Comparison of ENCODE assay signal across 8 cellular contexts in the genomic region with DNA sequence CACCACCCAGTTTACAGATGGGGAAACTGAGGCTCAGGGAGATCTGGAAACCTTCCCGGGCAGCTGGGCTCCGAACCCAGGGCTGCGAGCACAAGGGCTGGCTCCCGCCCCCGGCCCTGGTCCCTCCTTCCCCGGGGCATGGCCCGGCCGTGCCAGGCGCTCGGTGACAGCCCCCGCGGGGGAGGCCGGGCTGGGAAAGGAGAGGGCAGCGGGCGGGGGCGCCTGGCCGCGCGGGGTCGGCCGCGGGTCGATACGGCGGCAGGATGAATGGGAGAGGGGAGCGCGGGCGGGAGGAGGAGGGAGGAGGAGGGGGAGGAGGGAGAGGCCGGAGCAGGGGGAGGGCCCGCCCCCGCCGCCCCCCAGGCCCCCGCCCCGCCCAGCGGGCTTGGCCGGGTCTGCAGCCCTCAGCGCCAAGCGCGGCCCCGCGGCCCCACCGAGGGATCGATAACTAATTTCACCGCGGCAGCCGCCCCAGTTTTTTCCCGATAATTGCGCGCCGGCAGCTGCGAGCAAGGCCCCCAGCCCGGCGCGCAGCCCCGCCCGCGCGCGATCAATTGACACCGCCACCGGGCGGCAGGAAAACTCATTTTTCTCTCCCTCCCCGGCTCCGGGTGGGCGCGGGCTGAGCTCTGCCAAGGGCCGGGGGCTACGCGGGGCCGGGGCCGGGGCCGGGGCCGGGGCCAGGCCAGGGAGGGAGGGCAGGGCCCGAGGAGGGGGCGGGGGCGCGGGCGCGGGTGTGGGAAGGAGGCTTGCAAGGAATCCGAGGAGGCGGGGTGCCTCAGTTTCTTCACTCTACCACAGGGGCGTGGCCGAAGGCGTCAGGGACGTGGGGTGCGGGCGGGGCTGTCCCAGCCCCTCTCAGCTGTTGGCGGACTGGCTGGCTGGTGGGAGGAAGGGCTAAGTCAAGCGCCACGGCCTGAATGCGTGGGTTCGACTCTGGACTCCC. TPM values are rescaled to one million over a fixed set of nuclear protein-coding genes. Genes with fewer than 3 reads are reported as not detected.
A peak's percentile ranks its signal among the peaks of the same experiment; 100 is the strongest.
DNase-seq lines count a peak whose midpoint lies in the region; ATAC-seq, FAIRE-seq and TF ChIP-seq lines count a peak whose summit lies in the region.

No MANE protein-coding gene starts in this region.

- H3K4me2 ChIP-seq in A549, result peak overlapping the region; percentile 98

- peaks cover 7% of the 10 kb centered on the region for H3K27me3 ChIP-seq in HL-60 (ENCODE audit: insufficient read depth, poor library complexity, severe bottlenecking)
- no peaks in the 10 kb centered on the region for H3K27me3 ChIP-seq in right cardiac atrium (ENCODE audit: control insufficient read depth, insufficient read depth)
- H3K27me3 ChIP-seq in psoas muscle (ENCODE audit: insufficient read depth in 3 of 3, low read length in 2 of 3), result peaks cover 0 to 8% (median 0%) of the 10 kb centered on the region in 3 donors

- TF ChIP-seq EP300 in A549 (IDR thresholded peaks at IDR 0.05), result peak in 1 of 2 experiments; percentile 57; a peak in 3 of 5 replicates

- peak overlapping the region; percentile 30 for H3K27ac Mint-ChIP-seq in activated naive CD8-positive, alpha-beta T cell treated with anti-CD3 and anti-CD28 coated beads, Interleukin-2, amount 10 ng/mL, durations not matched to agents 7 days and 5 days

- CTCF ChIA-PET in A549 (lab: Yijun Ruan, JAX), result interaction anchor here (0.5 to 4.2 kb wide), 17 partner anchors 10 to 430 kb away, joined by 3 to 29 read pairs (median 3); no protein-coding TSS in a partner anchor

- WGBS in A549 (ENCODE audit: missing lambda C conversion rate), result 4% methylated on average over 42 of the region's 92 CpGs
- WGBS in right cardiac atrium, result 2% methylated on average over 89 of the region's 92 CpGs
- whole genome bisulfite sequencing in psoas muscle, 3 donors, result 1 to 16% (median 3%) methylated on average over 18 to 92 of the region's 92 CpGs

- no peak for TF ChIP-seq CTCF in A549 (IDR thresholded peaks at IDR 0.05)
- TF ChIP-seq CTCF in HL-60 (IDR thresholded peaks at IDR 0.05; ENCODE audit: insufficient read depth, low read length), result no peak
- TF ChIP-seq CTCF in psoas muscle (IDR thresholded peaks at IDR 0.05), result no peak

- TF ChIP-seq RAD21 in A549 (conservative IDR thresholded peaks at IDR 0.05 in 1 of 2, IDR thresholded peaks at IDR 0.05 in 1 of 2), result peak in 1 of 2 experiments; percentile 18; a peak in 1 of 5 replicates

- H3K36me3 ChIP-seq in psoas muscle (ENCODE audit: insufficient read depth in 1 of 2, low read depth in 1 of 2), result no peaks in the 10 kb centered on the region

- no peak for TF ChIP-seq POLR2A in A549 (IDR thresholded peaks at IDR 0.05; ENCODE audit: low read length)

- H3K27me3 Mint-ChIP-seq in activated naive CD8-positive, alpha-beta T cell treated with anti-CD3 and anti-CD28 coated beads, Interleukin-2, amount 10 ng/mL, durations not matched to agents 7 days and 5 days, result peaks cover 24% of the 10 kb centered on the region

- ATAC-seq in A549 (peak; percentile 33 to 36), right cardiac atrium (peak; percentile 40 to 51), psoas muscle (peak in 3 of 4 donors; percentile 30 to 44 (median 38)), HG03521 (IDR thresholded peaks at IDR 0.05; ENCODE audit: unreplicated experiment) (no peak)
- ATAC-seq in activated naive CD8-positive, alpha-beta T cell treated with anti-CD3 and anti-CD28 coated beads, Interleukin-2, amount 10 ng/mL, durations not matched to agents 7 days and 5 days (ENCODE audit: low read depth), result peak; percentile 36

- peak overlapping the region; percentile 99 to 100 for H3K27ac ChIP-seq in A549
- H3K27ac ChIP-seq in HL-60 (replicated peaks), result no peak overlapping the region
- H3K27ac ChIP-seq in right cardiac atrium (ENCODE audit: low read length), result no peak overlapping the region
- peak overlapping the region; percentile 16 for H3K27ac ChIP-seq in psoas muscle

- peaks cover 12% of the 10 kb centered on the region for H3K4me1 Mint-ChIP-seq in activated naive CD8-positive, alpha-beta T cell treated with anti-CD3 and anti-CD28 coated beads, Interleukin-2, amount 10 ng/mL, durations not matched to agents 7 days and 5 days

- POLR2A ChIA-PET in A549 (lab: Yijun Ruan, JAX), result interaction anchor here (0.6 to 4.9 kb wide), 8 partner anchors 12 to 391 kb away, joined by 3 to 44 read pairs (median 5); partner anchors contain the start of gene IER5L
- POLR2A ChIA-PET in activated naive CD8-positive, alpha-beta T cell treated with anti-CD3 and anti-CD28 coated beads, Interleukin-2, amount 10 ng/mL, durations not matched to agents 7 days and 5 days (lab: Charles Lee), result interaction anchor here (0.6 to 1.5 kb wide), 2 partner anchors 16 to 718 kb away, joined by 3 to 6 read pairs; no protein-coding TSS in a partner anchor

- H3K4me1 ChIP-seq in A549 (peaks cover 45% of the 10 kb centered on the region), right cardiac atrium (ENCODE audit: control insufficient read depth, insufficient read depth, low read length) (peaks cover 8% of the 10 kb centered on the region), psoas muscle (no peaks in the 10 kb centered on the region)

- no peak for FAIRE-seq in A549 (lab: Jason Lieb, UNC)

- peak overlapping the region; percentile 55 for H3K4me3 ChIP-seq in A549
- peak overlapping the region; percentile 28; the same call in 1 of the 2 replicates for H3K4me3 ChIP-seq in HL-60 (replicated peaks; ENCODE audit: insufficient read depth, low read length)
- H3K4me3 ChIP-seq in right cardiac atrium (ENCODE audit: low read length), result peak overlapping the region; percentile 75
- peak overlapping the region; percentile 68 for H3K4me3 ChIP-seq in psoas muscle

- intact Hi-C loops in right cardiac atrium (cut with DNase I) (loop anchor here in 1 of 4 donors (10.0 kb wide), 1 partner anchor 64 kb away; no protein-coding TSS in a partner anchor), psoas muscle (cut with DNase I) (no loop called here)

- DNase-seq in A549 (ENCODE audit: low read depth in 1 of 2, low spot score in 1 of 2), result peak; percentile 53 to 78
- DNase-seq in HL-60 (ENCODE audit: low read depth in 1 of 2, low spot score in 1 of 2), result no peak
- no peak for DNase-seq in activated naive CD8-positive, alpha-beta T cell treated with anti-CD3 and anti-CD28 coated beads, Interleukin-2, amount 10 ng/mL, durations not matched to agents 7 days and 5 days
- DNase-seq in right cardiac atrium, result peak; percentile 70 to 91 (median 89)
- DNase-seq in psoas muscle, result peak; percentile 44 to 67
- DNase-seq in NOMO-1 treated with DMSO at 0.1 percent for 48 hours (lab: John Stamatoyannopoulos, UW; ENCODE audit: unreplicated experiment), result no peak
- DNase-seq in AG08395 (ENCODE audit: low spot score), result no peak

- peaks cover 3% of the 10 kb centered on the region for H3K9me3 Mint-ChIP-seq in activated naive CD8-positive, alpha-beta T cell treated with anti-CD3 and anti-CD28 coated beads, Interleukin-2, amount 10 ng/mL, durations not matched to agents 7 days and 5 days

- H3K4me3 Mint-ChIP-seq in activated naive CD8-positive, alpha-beta T cell treated with anti-CD3 and anti-CD28 coated beads, Interleukin-2, amount 10 ng/mL, durations not matched to agents 7 days and 5 days, result peak overlapping the region; percentile 78

- H3K36me3 Mint-ChIP-seq in activated naive CD8-positive, alpha-beta T cell treated with anti-CD3 and anti-CD28 coated beads, Interleukin-2, amount 10 ng/mL, durations not matched to agents 7 days and 5 days, result peaks cover 3% of the 10 kb centered on the region

- peaks cover 13% of the 10 kb centered on the region; the same call in 2 of the 3 replicates for H3K9me3 ChIP-seq in A549
- no peaks in the 10 kb centered on the region for H3K9me3 ChIP-seq in right cardiac atrium (ENCODE audit: control insufficient read depth, low read length)
- H3K9me3 ChIP-seq in psoas muscle, result no peaks in the 10 kb centered on the region

TF ChIP-seq in A549, 52 proteins besides CTCF, POLR2A, EP300 and RAD21:
- TF ChIP-seq HOXB13 (CRISPR knock-in tag; IDR thresholded peaks at IDR 0.05; ENCODE audit: low read depth) (no peak), FOSL2 (IDR thresholded peaks at IDR 0.05) (no peak), FOSL2 (CRISPR knock-in tag; IDR thresholded peaks at IDR 0.05) (no peak), MAX (IDR thresholded peaks at IDR 0.05) (0 out of 2 replicates have a peak, but pooled peaks have one; percentile 3), JUN (IDR thresholded peaks at IDR 0.05) (peak; percentile 80 to 82; a peak in 4 of 5 replicates), NPAS2 (CRISPR knock-in tag; IDR thresholded peaks at IDR 0.05; ENCODE audit: borderline replicate concordance) (no peak), SMC3 (IDR thresholded peaks at IDR 0.05) (peak; percentile 15; the same call in 1 of the 3 replicates)
TF ChIP-seq in A549: peak in this region for 3.

RNA-seq across cellular contexts. Expression of gene C9orf50, which starts 52.1 kb away (rescaled TPM):
- polyA plus RNA-seq in A549 (2011; rRNA removed) (0.10 TPM in 1 of 2 replicates, not detected in the other), A549 (2017; fragmentation: RNase III; extraction: RNeasy Plus Mini Kit Qiagen cat#74134 plus additional on column Dnase treatment) (0.05 TPM in 1 of 3 replicates, not detected in the others), right cardiac atrium (not detected), psoas muscle (not detected)
- polyA plus RNA-seq in A549 (2012; cell fraction: cytosol; rRNA removed), result 0.08 TPM in 1 of 2 replicates, not detected in the other
- polyA plus RNA-seq in A549 (2012; cell fraction: nucleus; rRNA removed), result 0.07 TPM in 1 of 2 replicates, not detected in the other
- not detected in 2 replicates for polyA minus RNA-seq in A549 (2011; rRNA and poly(A)+ RNA removed)
- not detected for total RNA-seq in activated naive CD8-positive, alpha-beta T cell treated with anti-CD3 and anti-CD28 coated beads, Interleukin-2, amount 10 ng/mL, durations not matched to agents 7 days and 5 days
- total RNA-seq in right cardiac atrium (under 1 TPM in 1 of 4 donors, not detected in 3; 0.20 TPM), psoas muscle (not detected)

RNA-seq across cellular contexts. Expression of gene NTMT1, which starts 57.1 kb away (rescaled TPM):
- 39.2 and 49.4 TPM in 2 replicates for polyA plus RNA-seq in A549 (2011; rRNA removed)
- 114 and 118 TPM in 2 replicates for polyA plus RNA-seq in A549 (2012; cell fraction: cytosol; rRNA removed)
- 71.4 and 87.0 TPM in 2 replicates for polyA plus RNA-seq in A549 (2012; cell fraction: nucleus; rRNA removed)
- 75.8 to 96.4 TPM (median 92.2 TPM) in 3 replicates for polyA plus RNA-seq in A549 (2017; fragmentation: RNase III; extraction: RNeasy Plus Mini Kit Qiagen cat#74134 plus additional on column Dnase treatment)
- polyA minus RNA-seq in A549 (2011; rRNA and poly(A)+ RNA removed), result 29.6 and 37.6 TPM in 2 replicates
- total RNA-seq in activated naive CD8-positive, alpha-beta T cell treated with anti-CD3 and anti-CD28 coated beads, Interleukin-2, amount 10 ng/mL, durations not matched to agents 7 days and 5 days, result 10 to 100 TPM; 30.1 to 34.9 TPM
- 10 to 100 TPM; 45.0 to 55.2 (median 48.6) TPM for total RNA-seq in right cardiac atrium
- polyA plus RNA-seq in right cardiac atrium, result 78.1 TPM
- 10 to 100 TPM; 67.5 to 98.2 (median 72.0) TPM for total RNA-seq in psoas muscle
- polyA plus RNA-seq in psoas muscle, result 100 to 1,000 TPM in 2 of 3 donors, 10 to 100 TPM in 1; 92.9 to 178 (median 112) TPM

Comparison
In these comparisons a context has a peak if more than half of its experiments do, and no peak if none do; other contexts are left out.
1. DNase-seq: peak in A549 (2 of 2), right cardiac atrium (3 of 3) and psoas muscle (2 of 2); none in HL-60 (0 of 2), activated naive CD8-positive, alpha-beta T cell treated with anti-CD3 and anti-CD28 coated beads, Interleukin-2, amount 10 ng/mL, durations not matched to agents 7 days and 5 days (single experiment), NOMO-1 treated with DMSO at 0.1 percent for 48 hours (single experiment) and AG08395 (single experiment).
2. H3K27ac ChIP-seq: peak in A549 (2 of 2) and psoas muscle (single experiment); none in HL-60 (single experiment) and right cardiac atrium (single experiment).
3. Peak in every context shown above with its lines, with median percentiles within 50 percentile points of each other: H3K4me3 ChIP-seq.